In genomic region chrX:96682516-96682915, GRCh38 we compare ENCODE assay signal across 15 cellular contexts.
"Had no signal": no experiment of that assay in that cellular context is flagged by ENCODE, and none has a peak within 500 bp of the region (broad histone marks: within the 10 kb centered on the region; RNA-seq: fewer than 3 reads in every experiment).

No MANE protein-coding gene starts in this region.

- H3K36me3 ChIP-seq: neural progenitor cell, suprapubic skin had no signal

- H3K9me3 Mint-ChIP-seq: dendritic cell treated with granulocyte-macrophage colony-stimulating factor and Interleukin-4, amounts not matched to agents 40 ng/mL and 50 ng/mL, for 4 days; immature natural killer cell; neural progenitor cell; stimulated activated naive CD8-positive, alpha-beta T cell treated with anti-CD3 and anti-CD28 coated beads, Interleukin-15, Interleukin-2, amounts not matched to agents 100 ng/mL and 50 ng/mL, for 24 hours had no signal

- H3K27ac Mint-ChIP-seq: dendritic cell treated with granulocyte-macrophage colony-stimulating factor and Interleukin-4, amounts not matched to agents 40 ng/mL and 50 ng/mL, for 4 days; immature natural killer cell; neural progenitor cell; stimulated activated naive CD8-positive, alpha-beta T cell treated with anti-CD3 and anti-CD28 coated beads, Interleukin-15, Interleukin-2, amounts not matched to agents 100 ng/mL and 50 ng/mL, for 24 hours had no signal

- ATAC-seq: sciatic nerve, SK-N-SH treated with all-trans-retinoic acid at 6 μM for 48 hours had no signal

- H3K4me3 ChIP-seq: neural progenitor cell, suprapubic skin had no signal

- H3K4me1 ChIP-seq: suprapubic skin had no signal

- H3K36me3 Mint-ChIP-seq: immature natural killer cell, neural progenitor cell had no signal

- H3K4me3 Mint-ChIP-seq: dendritic cell treated with granulocyte-macrophage colony-stimulating factor and Interleukin-4, amounts not matched to agents 40 ng/mL and 50 ng/mL, for 4 days; immature natural killer cell; neural progenitor cell; stimulated activated naive CD8-positive, alpha-beta T cell treated with anti-CD3 and anti-CD28 coated beads, Interleukin-15, Interleukin-2, amounts not matched to agents 100 ng/mL and 50 ng/mL, for 24 hours had no signal

- H3K27ac ChIP-seq: epithelial cell of prostate, neural progenitor cell, suprapubic skin had no signal

- H3K27me3 Mint-ChIP-seq: dendritic cell treated with granulocyte-macrophage colony-stimulating factor and Interleukin-4, amounts not matched to agents 40 ng/mL and 50 ng/mL, for 4 days; stimulated activated naive CD8-positive, alpha-beta T cell treated with anti-CD3 and anti-CD28 coated beads, Interleukin-15, Interleukin-2, amounts not matched to agents 100 ng/mL and 50 ng/mL, for 24 hours had no signal

- H3K9me3 ChIP-seq: suprapubic skin had no signal

- H3K27me3 ChIP-seq: neural progenitor cell, suprapubic skin had no signal

- DNase-seq: activated gamma-delta T cell treated with Interleukin-2 at 50 U/mL for 16 hours; activated T-cell treated with anti-CD3 and anti-CD28 coated beads, Interleukin-2, amount 50 U/mL, for 48 hours; anterior cingulate cortex; cerebellar nuclear complex; foreskin melanocyte; immature natural killer cell; mesendoderm; trophoblast cell had no signal
